ENCODE assay signal across 24 cellular contexts in the genomic region with DNA sequence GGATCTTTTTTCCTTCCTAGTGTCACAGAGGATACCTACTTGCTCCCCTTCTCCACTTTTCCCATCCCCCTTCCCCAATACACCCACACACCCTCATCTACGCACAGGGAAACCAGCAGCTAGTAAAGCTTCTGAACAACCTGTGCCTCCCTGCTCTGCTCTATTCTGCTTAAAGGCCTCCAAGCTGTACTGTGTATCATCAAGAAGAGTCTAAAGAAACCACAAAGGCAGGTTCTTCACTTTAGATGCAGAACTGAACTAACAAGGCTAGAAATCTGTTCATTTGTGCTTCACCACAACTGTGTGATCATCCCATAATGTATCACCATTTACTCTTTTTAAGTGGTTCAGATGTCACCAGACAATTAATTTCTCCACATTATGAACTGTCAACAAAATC.
DNase-seq lines count a peak whose midpoint lies in the region; ATAC-seq, FAIRE-seq and TF ChIP-seq lines count a peak whose summit lies in the region.
"Had no signal": no experiment of that assay in that cellular context is flagged by ENCODE, and none has a peak within 500 bp of the region (broad histone marks: within the 10 kb centered on the region; RNA-seq: fewer than 3 reads in every experiment).

No MANE protein-coding gene starts in this region.

- peak overlapping the region; percentile 34 to 58 for H3K27ac Mint-ChIP-seq in natural killer cell
- H3K27ac Mint-ChIP-seq in natural killer cell treated with Interleukin-12 subunit alpha and Interleukin-12 subunit beta and Interleukin-15 and Interleukin-18, amount 100 ng/mL, for 72 hours: peak overlapping the region in 1 of 2 donors; percentile 15
- H3K27ac Mint-ChIP-seq in memory B cell: peak overlapping the region; percentile 58

- no peak overlapping the region for H3K4me3 ChIP-seq in SK-N-MC
- H3K4me3 ChIP-seq: thoracic aorta had no signal

- peaks cover 0 to 10% of the 10 kb centered on the region in 2 donors for H3K4me1 Mint-ChIP-seq in natural killer cell
- peaks cover 10 to 14% of the 10 kb centered on the region in 2 donors for H3K4me1 Mint-ChIP-seq in natural killer cell treated with Interleukin-12 subunit alpha and Interleukin-12 subunit beta and Interleukin-15 and Interleukin-18, amount 100 ng/mL, for 72 hours (ENCODE audit: low read depth in 2 of 2)
- H3K4me1 Mint-ChIP-seq in memory B cell: peaks cover 12% of the 10 kb centered on the region

- no peaks in the 10 kb centered on the region for H3K36me3 ChIP-seq in SK-N-MC (ENCODE audit: insufficient read depth, low read length)
- H3K36me3 ChIP-seq: thoracic aorta had no signal

- H3K4me1 ChIP-seq in foreskin keratinocyte: peaks cover 10% of the 10 kb centered on the region

- intact Hi-C loops in natural killer cell (cut with micrococcal nuclease): no loop called here

- H3K27me3 Mint-ChIP-seq in natural killer cell (ENCODE audit: low read depth in 2 of 2): no peaks in the 10 kb centered on the region
- H3K27me3 Mint-ChIP-seq in natural killer cell treated with Interleukin-12 subunit alpha and Interleukin-12 subunit beta and Interleukin-15 and Interleukin-18, amount 100 ng/mL, for 72 hours: no peaks in the 10 kb centered on the region
- no peaks in the 10 kb centered on the region for H3K27me3 Mint-ChIP-seq in memory B cell

- no peak for TF ChIP-seq CTCF in natural killer cell (IDR thresholded peaks at IDR 0.05)
- no peak for TF ChIP-seq CTCF in foreskin keratinocyte (conservative IDR thresholded peaks at IDR 0.05)

- DNase-seq in natural killer cell (no peak), SK-N-MC (ENCODE audit: low read depth, low spot score) (no peak), memory B cell (ENCODE audit: low spot score in 2 of 2) (no peak), urothelium cell line (ENCODE audit: low spot score) (no peak), foreskin keratinocyte (no peak)
- no peak for DNase-seq in natural killer cell treated with Interleukin-12 subunit alpha and Interleukin-12 subunit beta and Interleukin-15 and Interleukin-18, amount 100 ng/mL, for 72 hours (ENCODE audit: low spot score)
- no peak for DNase-seq in activated effector memory CD4-positive, alpha-beta T cell treated with Interleukin-2 at 50 U/mL for 16 hours
- DNase-seq in central memory CD4-positive, alpha-beta T cell: no peak
- DNase-seq: activated CD4-positive, CD25-positive, alpha-beta regulatory T cell; activated effector memory CD4-positive, alpha-beta T cell treated with anti-CD3 and anti-CD28 coated beads, Interleukin-2, amount 50 U/mL, for 16 hours; anterior cingulate cortex; erythroblast; foreskin fibroblast; H7; KG1; NCI-H1694; NCI-H2171; NCI-H524 treated with DMSO at 0.1 percent for 48 hours; RPMI8226 had no signal

- H3K27ac ChIP-seq in SK-N-MC: 0 out of 2 replicates have a peak overlapping the region, but pooled peaks have one; percentile 5
- no peak overlapping the region for H3K27ac ChIP-seq in foreskin keratinocyte
- H3K27ac ChIP-seq: thoracic aorta had no signal

- ATAC-seq in natural killer cell (no peak), memory B cell (ENCODE audit: low read depth) (no peak), foreskin keratinocyte (no peak)
- ATAC-seq in natural killer cell treated with Interleukin-12 subunit alpha and Interleukin-12 subunit beta and Interleukin-15 and Interleukin-18, amount 100 ng/mL, for 72 hours: no peak
- ATAC-seq: left lobe of liver, SK-N-SH treated with all-trans-retinoic acid at 6 μM for 48 hours had no signal

- no peak overlapping the region for H3K9ac ChIP-seq in SK-N-MC (ENCODE audit: insufficient read length)

- H3K4me3 Mint-ChIP-seq in natural killer cell (no peak overlapping the region), memory B cell (no peak overlapping the region)
- H3K4me3 Mint-ChIP-seq in natural killer cell treated with Interleukin-12 subunit alpha and Interleukin-12 subunit beta and Interleukin-15 and Interleukin-18, amount 100 ng/mL, for 72 hours: no peak overlapping the region
- H3K4me3 Mint-ChIP-seq: neural crest cell had no signal

- peak; percentile 20 for FAIRE-seq in urothelium cell line (lab: Jason Lieb, UNC)
- FAIRE-seq: GM18507 had no signal

- H3K9me3 ChIP-seq in SK-N-MC (ENCODE audit: low read depth, low read length): no peaks in the 10 kb centered on the region
- H3K9me3 ChIP-seq: thoracic aorta had no signal

- no peaks in the 10 kb centered on the region for H3K36me3 Mint-ChIP-seq in natural killer cell
- no peaks in the 10 kb centered on the region for H3K36me3 Mint-ChIP-seq in natural killer cell treated with Interleukin-12 subunit alpha and Interleukin-12 subunit beta and Interleukin-15 and Interleukin-18, amount 100 ng/mL, for 72 hours
- H3K36me3 Mint-ChIP-seq in memory B cell: peaks cover 4% of the 10 kb centered on the region

- no peaks in the 10 kb centered on the region for H3K27me3 ChIP-seq in foreskin keratinocyte

- H3K9me3 Mint-ChIP-seq in natural killer cell: no peaks in the 10 kb centered on the region
- no peaks in the 10 kb centered on the region for H3K9me3 Mint-ChIP-seq in natural killer cell treated with Interleukin-12 subunit alpha and Interleukin-12 subunit beta and Interleukin-15 and Interleukin-18, amount 100 ng/mL, for 72 hours
- H3K9me3 Mint-ChIP-seq in memory B cell: no peaks in the 10 kb centered on the region
